Comparison of ENCODE assay signal across 1 cellular context in the genomic region with DNA sequence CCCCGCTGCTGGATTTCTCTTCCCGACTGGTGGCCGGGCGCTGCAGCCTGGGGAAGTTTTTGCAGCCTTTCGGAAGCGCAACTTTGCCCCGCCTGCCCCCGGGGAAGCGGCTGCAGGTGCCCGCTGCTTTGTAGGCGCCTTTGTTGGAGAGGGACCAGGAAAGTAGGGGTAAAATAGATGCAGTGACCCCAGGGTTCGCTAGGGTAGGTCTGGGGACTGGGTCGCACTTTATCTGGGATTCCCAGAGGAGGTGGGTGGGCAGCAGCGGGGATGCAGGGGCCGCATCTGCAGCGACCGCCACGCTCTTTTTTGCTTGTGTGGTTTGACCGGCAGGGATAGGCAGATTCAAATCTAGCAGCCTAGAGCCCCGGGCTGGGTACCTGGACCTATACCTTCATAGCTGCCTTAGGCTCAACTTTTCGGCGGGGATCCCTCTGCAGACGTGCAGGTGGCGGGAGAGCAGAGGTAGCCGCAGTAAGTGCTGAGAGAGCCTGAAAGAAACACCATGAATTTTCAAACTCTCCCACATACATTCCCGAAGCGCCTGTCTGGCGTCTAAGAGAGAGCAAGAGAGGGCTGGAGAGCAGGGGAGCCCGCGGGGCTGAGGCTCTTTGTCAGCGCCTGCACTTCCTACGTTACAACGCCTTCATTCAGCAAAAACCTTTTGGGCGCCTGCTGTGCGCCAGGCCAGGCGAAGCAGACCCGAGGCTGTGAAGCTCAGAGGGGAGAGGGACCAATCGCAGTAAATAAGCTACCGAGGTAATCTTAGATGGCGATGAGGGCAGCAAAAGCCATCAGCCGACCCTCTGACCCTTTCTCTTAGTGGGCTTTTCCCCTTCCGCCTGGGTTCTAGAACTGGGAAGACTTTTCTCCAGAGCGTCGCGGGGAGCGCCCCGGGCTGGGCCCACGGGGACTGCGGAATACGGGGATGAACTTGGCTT.
TF ChIP-seq lines count a peak whose summit lies in the region.

No MANE protein-coding gene starts in this region.

TF ChIP-seq in IMR-90, 13 proteins besides CTCF, POLR2A, EP300 and RAD21:
- TF ChIP-seq ELK1 (IDR thresholded peaks at IDR 0.05; ENCODE audit: borderline replicate concordance, low read depth, low read length) (no peak), NFE2L2 (IDR thresholded peaks at IDR 0.05; ENCODE audit: low read depth, low read length) (no peak), FOS (IDR thresholded peaks at IDR 0.05; ENCODE audit: low read depth, low read length) (no peak), RCOR1 (IDR thresholded peaks at IDR 0.05; ENCODE audit: insufficient replicate concordance, low read length) (no peak), MAZ (IDR thresholded peaks at IDR 0.05; ENCODE audit: borderline replicate concordance, low read depth, low read length) (no peak), MXI1 (IDR thresholded peaks at IDR 0.05; ENCODE audit: borderline replicate concordance, low read depth, low read length) (no peak), SMC3 (IDR thresholded peaks at IDR 0.05; ENCODE audit: low read depth, low read length) (no peak), CHD1 (IDR thresholded peaks at IDR 0.05; ENCODE audit: low read depth, low read length) (no peak)
